In genomic region chr4:82125170-82125862, GRCh38 we compare ENCODE assay signal across 21 cellular contexts.
A peak's percentile ranks its signal among the peaks of the same experiment; 100 is the strongest.
DNase-seq lines count a peak whose midpoint lies in the region; ATAC-seq and TF ChIP-seq lines count a peak whose summit lies in the region.
"Had no signal": no experiment of that assay in that cellular context is flagged by ENCODE, and none has a peak within 500 bp of the region (broad histone marks: within the 10 kb centered on the region; RNA-seq: fewer than 3 reads in every experiment).

No MANE protein-coding gene starts in this region.

- no peak overlapping the region for H2BK5ac ChIP-seq in H9 (ENCODE audit: insufficient read length, low read length)

- no peak overlapping the region for H2BK12ac ChIP-seq in H9 (ENCODE audit: insufficient read length, low read depth, low read length)

- no CpG with 5 or more reads among the region's 6 CpGs for WGBS in H9 (ENCODE audit: extremely low coverage, insufficient read length, low lambda C conversion rate)

- no peak overlapping the region for H3K18ac ChIP-seq in H9 (ENCODE audit: insufficient read length, low read depth, low read length)

- no peak overlapping the region for H3K4ac ChIP-seq in H9 (ENCODE audit: low read depth, low read length)

- H3K23ac ChIP-seq in H9 (ENCODE audit: insufficient read length, low read depth, low read length) = no peak overlapping the region

- TF ChIP-seq CTCF in natural killer cell (IDR thresholded peaks at IDR 0.05) (no peak), glutamatergic neuron (IDR thresholded peaks at IDR 0.05; ENCODE audit: partially characterized antibody, unreplicated experiment) (no peak), GM20000 (IDR thresholded peaks at IDR 0.05; ENCODE audit: extremely low read depth, missing control alignments) (no peak), H9 (conservative IDR thresholded peaks at IDR 0.05) (no peak)

- no peak overlapping the region for H2BK120ac ChIP-seq in H9 (ENCODE audit: low read depth, low read length, poor library complexity, severe bottlenecking)

- H3K14ac ChIP-seq in H9 (ENCODE audit: insufficient read depth, low read length) = no peak overlapping the region

- no peaks in the 10 kb centered on the region for H3K27me3 ChIP-seq in H9 (ENCODE audit: insufficient read depth, low read length)
- H3K27me3 ChIP-seq: Peyer's patch, SJCRH30 had no signal

- H2AFZ ChIP-seq in H9 (ENCODE audit: low read length) = no peak overlapping the region
- H2AFZ ChIP-seq: GM23248 had no signal

- no peak overlapping the region for H3T11ph ChIP-seq in H9 (ENCODE audit: low read length)

- no peak overlapping the region for H3K27ac ChIP-seq in H9 (ENCODE audit: insufficient read length, low read depth, low read length)
- H3K27ac ChIP-seq: GM23248, Peyer's patch, SJCRH30 had no signal

- no peak overlapping the region for H2AK5ac ChIP-seq in H9 (ENCODE audit: insufficient read length, low read length)

- no peak overlapping the region for H2BK15ac ChIP-seq in H9 (ENCODE audit: low read depth, low read length)

- H3K23me2 ChIP-seq in H9 (ENCODE audit: insufficient read length, low read depth, low read length, poor library complexity, severe bottlenecking) = no peaks in the 10 kb centered on the region

- no peak overlapping the region for H2BK20ac ChIP-seq in H9 (ENCODE audit: low read depth, low read length, poor library complexity, severe bottlenecking)

- no peak overlapping the region for H3K9ac ChIP-seq in H9 (ENCODE audit: extremely low read depth, insufficient read length, low read length)
- H3K9ac ChIP-seq: GM23248 had no signal

- H3K79me1 ChIP-seq in H9 (ENCODE audit: insufficient read depth, low read depth, low read length, poor library complexity, severe bottlenecking) = no peaks in the 10 kb centered on the region

- peak; percentile 45 to 51 for ATAC-seq in natural killer cell treated with Interleukin-12 subunit alpha and Interleukin-12 subunit beta and Interleukin-15 and Interleukin-18, amount 100 ng/mL, for 72 hours
- ATAC-seq in natural killer cell = no peak
- no peak for ATAC-seq in GM19351 (IDR thresholded peaks at IDR 0.05; ENCODE audit: unreplicated experiment)
- ATAC-seq: GM12878, HCT116 had no signal

- H3K4me1 Mint-ChIP-seq in natural killer cell treated with Interleukin-12 subunit alpha and Interleukin-12 subunit beta and Interleukin-15 and Interleukin-18, amount 100 ng/mL, for 72 hours (ENCODE audit: low read depth in 2 of 2) = no peaks in the 10 kb centered on the region
- no peaks in the 10 kb centered on the region for H3K4me1 Mint-ChIP-seq in natural killer cell
- peaks cover 33% of the 10 kb centered on the region for H3K4me1 Mint-ChIP-seq in glutamatergic neuron (ENCODE audit: low read depth, unreplicated experiment)
- no peaks in the 10 kb centered on the region for H3K4me1 Mint-ChIP-seq in H9

- no peak overlapping the region for H3K4me3 Mint-ChIP-seq in natural killer cell treated with Interleukin-12 subunit alpha and Interleukin-12 subunit beta and Interleukin-15 and Interleukin-18, amount 100 ng/mL, for 72 hours
- H3K4me3 Mint-ChIP-seq in natural killer cell (no peak overlapping the region), glutamatergic neuron (ENCODE audit: unreplicated experiment) (peak overlapping the region; percentile 75), H9 (no peak overlapping the region)
- H3K4me3 Mint-ChIP-seq: CD4-positive, CD25-positive, alpha-beta regulatory T cell; IgD-negative memory B cell had no signal

- no peak overlapping the region for H4K8ac ChIP-seq in H9 (replicated peaks; ENCODE audit: insufficient read length, low read depth, low read length)

- H3K9me3 ChIP-seq in H9 (ENCODE audit: control insufficient read depth, low read depth, low read length) = no peaks in the 10 kb centered on the region
- H3K9me3 ChIP-seq: BE2C, Peyer's patch, SJCRH30 had no signal

- no peak overlapping the region for H3K56ac ChIP-seq in H9 (ENCODE audit: insufficient read length, low read depth, low read length)

- no peak for DNase-seq in natural killer cell treated with Interleukin-12 subunit alpha and Interleukin-12 subunit beta and Interleukin-15 and Interleukin-18, amount 100 ng/mL, for 72 hours (ENCODE audit: low spot score)
- DNase-seq in natural killer cell (no peak), NCI-H82 treated with DMSO at 0.1 percent for 48 hours (lab: John Stamatoyannopoulos, UW; ENCODE audit: unreplicated experiment) (peak; percentile 27), glutamatergic neuron (peak; percentile 29), GM20000 (ENCODE audit: low spot score) (no peak), H9 (no peak)
- DNase-seq: BE2C; CD4-positive, CD25-positive, alpha-beta regulatory T cell; DND-41; GM23248; Karpas-422; MV-4-11; NCI-H1105 treated with DMSO at 0.1 percent for 48 hours; NCI-H2081 treated with DMSO at 0.1 percent for 48 hours; NCI-H446 treated with DMSO at 0.1 percent for 48 hours; Peyer's patch had no signal

- H3K79me2 ChIP-seq in H9 (ENCODE audit: insufficient read depth, low read length) = no peaks in the 10 kb centered on the region

- no peaks in the 10 kb centered on the region for H4K20me1 ChIP-seq in H9 (ENCODE audit: control insufficient read depth, insufficient read depth, insufficient read length)

- intact Hi-C loops in natural killer cell (cut with micrococcal nuclease) = no loop called here

- H3K9me3 Mint-ChIP-seq in natural killer cell treated with Interleukin-12 subunit alpha and Interleukin-12 subunit beta and Interleukin-15 and Interleukin-18, amount 100 ng/mL, for 72 hours = no peaks in the 10 kb centered on the region
- H3K9me3 Mint-ChIP-seq in natural killer cell (no peaks in the 10 kb centered on the region), glutamatergic neuron (ENCODE audit: unreplicated experiment) (peaks cover 13% of the 10 kb centered on the region), H9 (no peaks in the 10 kb centered on the region; a peak in 1 of 5 replicates)
- H3K9me3 Mint-ChIP-seq: IgD-negative memory B cell had no signal

- H3K36me3 Mint-ChIP-seq in natural killer cell treated with Interleukin-12 subunit alpha and Interleukin-12 subunit beta and Interleukin-15 and Interleukin-18, amount 100 ng/mL, for 72 hours = no peaks in the 10 kb centered on the region
- no peaks in the 10 kb centered on the region for H3K36me3 Mint-ChIP-seq in natural killer cell
- peaks cover 10% of the 10 kb centered on the region for H3K36me3 Mint-ChIP-seq in glutamatergic neuron (ENCODE audit: unreplicated experiment)
- H3K36me3 Mint-ChIP-seq in H9 (ENCODE audit: insufficient read depth in 1 of 3, low read depth in 3 of 3) = no peaks in the 10 kb centered on the region
- H3K36me3 Mint-ChIP-seq: CD4-positive, CD25-positive, alpha-beta regulatory T cell; IgD-negative memory B cell had no signal

- H3K27me3 Mint-ChIP-seq in natural killer cell treated with Interleukin-12 subunit alpha and Interleukin-12 subunit beta and Interleukin-15 and Interleukin-18, amount 100 ng/mL, for 72 hours = peaks cover 11 to 18% of the 10 kb centered on the region in 2 donors
- H3K27me3 Mint-ChIP-seq in natural killer cell (ENCODE audit: low read depth in 2 of 2) (peaks cover 0 to 4% of the 10 kb centered on the region in 2 donors), glutamatergic neuron (ENCODE audit: unreplicated experiment) (peaks cover 10% of the 10 kb centered on the region), H9 (ENCODE audit: low read depth) (peaks cover 2% of the 10 kb centered on the region; the same call in 1 of the 2 replicates)
- H3K27me3 Mint-ChIP-seq: CD4-positive, CD25-positive, alpha-beta regulatory T cell had no signal

- H4K91ac ChIP-seq in H9 (ENCODE audit: insufficient read length, low read depth, low read length) = no peak overlapping the region

- H4K5ac ChIP-seq in H9 (ENCODE audit: insufficient read length, low read depth, low read length) = no peak overlapping the region

- H3K27ac Mint-ChIP-seq in natural killer cell treated with Interleukin-12 subunit alpha and Interleukin-12 subunit beta and Interleukin-15 and Interleukin-18, amount 100 ng/mL, for 72 hours = no peak overlapping the region
- H3K27ac Mint-ChIP-seq in natural killer cell = no peak overlapping the region
- H3K27ac Mint-ChIP-seq in glutamatergic neuron (ENCODE audit: unreplicated experiment) = peak overlapping the region; percentile 99
- H3K27ac Mint-ChIP-seq in H9 = no peak overlapping the region
- H3K27ac Mint-ChIP-seq: IgD-negative memory B cell had no signal

- H3K4me2 ChIP-seq in H9 (ENCODE audit: insufficient read depth, insufficient read length, low read length) = no peak overlapping the region

- H3K4me1 ChIP-seq in H9 (ENCODE audit: insufficient read depth, low read length) = no peaks in the 10 kb centered on the region
- H3K4me1 ChIP-seq: BE2C, Peyer's patch had no signal

Comparison
In these comparisons a context has a peak if more than half of its experiments do, and no peak if none do; other contexts are left out.
1. ATAC-seq: peak in natural killer cell treated with Interleukin-12 subunit alpha and Interleukin-12 subunit beta and Interleukin-15 and Interleukin-18, amount 100 ng/mL, for 72 hours (2 of 2); none in natural killer cell (0 of 3) and GM19351 (single experiment).
2. DNase-seq: peak in NCI-H82 treated with DMSO at 0.1 percent for 48 hours (single experiment) and glutamatergic neuron (single experiment); none in natural killer cell treated with Interleukin-12 subunit alpha and Interleukin-12 subunit beta and Interleukin-15 and Interleukin-18, amount 100 ng/mL, for 72 hours (single experiment), natural killer cell (single experiment), GM20000 (single experiment) and H9 (single experiment).